In genomic region chr6:18503187-18503586, GRCh38 we compare ENCODE assay signal across 10 cellular contexts.
A peak's percentile ranks its signal among the peaks of the same experiment; 100 is the strongest.
DNase-seq lines count a peak whose midpoint lies in the region; ATAC-seq, FAIRE-seq and TF ChIP-seq lines count a peak whose summit lies in the region.
"Had no signal": no experiment of that assay in that cellular context is flagged by ENCODE, and none has a peak within 500 bp of the region (broad histone marks: within the 10 kb centered on the region; RNA-seq: fewer than 3 reads in every experiment).

No MANE protein-coding gene starts in this region.

- H3K36me3 ChIP-seq in BLaER1 treated with 17β-estradiol and CSF1 and Interleukin-3, amounts not matched to agents 10 nM and 100 nM, result no peaks in the 10 kb centered on the region
- H3K36me3 ChIP-seq in adipocyte (ENCODE audit: control insufficient read depth, insufficient read depth, low read length, severe bottlenecking) (no peaks in the 10 kb centered on the region), kidney (ENCODE audit: control insufficient read depth in 1 of 2, insufficient read depth in 2 of 2, low read length in 2 of 2) (no peaks in the 10 kb centered on the region), rectal smooth muscle tissue (ENCODE audit: control insufficient read depth, insufficient read depth, low read length) (no peaks in the 10 kb centered on the region)
- H3K36me3 ChIP-seq: vagina had no signal

- peaks cover 37% of the 10 kb centered on the region for H3K4me1 Mint-ChIP-seq in activated T-cell treated with anti-CD3 and anti-CD28 coated beads, Interleukin-2, amount 50 U/mL, for 72 hours (ENCODE audit: low read depth)

- no peak for FAIRE-seq in kidney (lab: Jason Lieb, UNC)

- peak overlapping the region in 5 of 11 experiments; percentile 33 to 77 (median 67); a peak in 7 of 22 replicates for H3K9ac ChIP-seq in BLaER1 treated with 17β-estradiol and CSF1 and Interleukin-3, amounts not matched to agents 10 nM and 100 nM
- H3K9ac ChIP-seq in adipocyte (ENCODE audit: low read length), result peak overlapping the region; percentile 84
- peak overlapping the region in 1 of 2 donors; percentile 20 for H3K9ac ChIP-seq in kidney (ENCODE audit: low read length in 2 of 2)
- H3K9ac ChIP-seq in rectal smooth muscle tissue (ENCODE audit: low read length), result no peak overlapping the region

- H3K27me3 ChIP-seq in BLaER1 treated with 17β-estradiol and CSF1 and Interleukin-3, amounts not matched to agents 10 nM and 100 nM, result no peaks in the 10 kb centered on the region
- no peaks in the 10 kb centered on the region for H3K27me3 ChIP-seq in adipocyte (replicated peaks; ENCODE audit: control insufficient read depth, insufficient read depth, low read length)
- H3K27me3 ChIP-seq in rectal smooth muscle tissue (ENCODE audit: control insufficient read depth, insufficient read depth, low read length), result no peaks in the 10 kb centered on the region
- H3K27me3 ChIP-seq: vagina had no signal

- DNase-seq in adipocyte (ENCODE audit: low read depth) (no peak), kidney (no peak), GM10266 (ENCODE audit: extremely low spot score) (no peak), SIG-M5 treated with dmso at 0.1 percent for 504 hours (lab: John Stamatoyannopoulos, UW; ENCODE audit: unreplicated experiment) (no peak)
- no peak for DNase-seq in activated T-cell treated with anti-CD3 and anti-CD28 coated beads, Interleukin-2, amount 50 U/mL, for 72 hours

- H3K4me2 ChIP-seq in BLaER1 treated with 17β-estradiol and CSF1 and Interleukin-3, amounts not matched to agents 10 nM and 100 nM, result peak overlapping the region in 9 of 11 experiments; percentile 39 to 93 (median 60); a peak in 14 of 22 replicates

- peak overlapping the region in 9 of 11 experiments; percentile 9 to 94 (median 77); a peak in 15 of 22 replicates for H3K27ac ChIP-seq in BLaER1 treated with 17β-estradiol and CSF1 and Interleukin-3, amounts not matched to agents 10 nM and 100 nM
- H3K27ac ChIP-seq in kidney (ENCODE audit: low read depth in 2 of 2, low read length in 2 of 2) (peak overlapping the region; percentile 22 to 26), rectal smooth muscle tissue (ENCODE audit: low read depth, low read length) (no peak overlapping the region)
- H3K27ac ChIP-seq: vagina had no signal

- peaks cover 46% of the 10 kb centered on the region for H3K27me3 Mint-ChIP-seq in activated T-cell treated with anti-CD3 and anti-CD28 coated beads, Interleukin-2, amount 50 U/mL, for 72 hours (ENCODE audit: low read depth)

- intact Hi-C loops in kidney (cut with DNase I), result no loop called here

- no peaks in the 10 kb centered on the region for H3K9me3 ChIP-seq in BLaER1 treated with 17β-estradiol and CSF1 and Interleukin-3, amounts not matched to agents 10 nM and 100 nM (replicated peaks in 1 of 11)
- H3K9me3 ChIP-seq in adipocyte (ENCODE audit: control insufficient read depth, low read length), result no peaks in the 10 kb centered on the region
- no peaks in the 10 kb centered on the region for H3K9me3 ChIP-seq in kidney (ENCODE audit: control insufficient read depth in 1 of 2, low read length in 2 of 2)
- H3K9me3 ChIP-seq: vagina had no signal

- peaks cover 4 to 67% (median 27%) of the 10 kb centered on the region in 10 experiments; a peak in 16 of 20 replicates for H3K4me1 ChIP-seq in BLaER1 treated with 17β-estradiol and CSF1 and Interleukin-3, amounts not matched to agents 10 nM and 100 nM
- peaks cover 33% of the 10 kb centered on the region for H3K4me1 ChIP-seq in adipocyte (ENCODE audit: control insufficient read depth, insufficient read depth, low read length)
- peaks cover 2 to 9% of the 10 kb centered on the region in 2 donors for H3K4me1 ChIP-seq in kidney (ENCODE audit: control insufficient read depth in 1 of 2, insufficient read depth in 1 of 2, low read depth in 1 of 2, low read length in 2 of 2)
- no peaks in the 10 kb centered on the region for H3K4me1 ChIP-seq in rectal smooth muscle tissue (ENCODE audit: control insufficient read depth, insufficient read depth, low read length)

- H3K4me3 ChIP-seq in BLaER1 treated with 17β-estradiol and CSF1 and Interleukin-3, amounts not matched to agents 10 nM and 100 nM, result no peak overlapping the region
- H3K4me3 ChIP-seq in adipocyte (ENCODE audit: low read length), result peak overlapping the region; percentile 79
- peak overlapping the region; percentile 32 to 56 for H3K4me3 ChIP-seq in kidney (ENCODE audit: low read length in 2 of 2)
- peak overlapping the region; percentile 17 for H3K4me3 ChIP-seq in rectal smooth muscle tissue (ENCODE audit: low read length)

- H4K20me1 ChIP-seq in BLaER1 treated with 17β-estradiol and CSF1 and Interleukin-3, amounts not matched to agents 10 nM and 100 nM, result no peaks in the 10 kb centered on the region

- no peaks in the 10 kb centered on the region for H3K9me3 Mint-ChIP-seq in activated T-cell treated with anti-CD3 and anti-CD28 coated beads, Interleukin-2, amount 50 U/mL, for 72 hours
- H3K9me3 Mint-ChIP-seq: activated CD4-positive, alpha-beta memory T cell treated with anti-CD3 and anti-CD28 coated beads for 36 hours had no signal

- TF ChIP-seq CTCF in kidney (IDR thresholded peaks at IDR 0.05; ENCODE audit: borderline replicate concordance, extremely low read depth, insufficient read depth), result no peak
- no peak for TF ChIP-seq CTCF in GM10266 (IDR thresholded peaks at IDR 0.05; ENCODE audit: control insufficient read depth, insufficient read depth, low read depth, missing control alignments)

- H3K4me3 Mint-ChIP-seq in activated T-cell treated with anti-CD3 and anti-CD28 coated beads, Interleukin-2, amount 50 U/mL, for 72 hours, result no peak overlapping the region
- H3K4me3 Mint-ChIP-seq: activated CD4-positive, alpha-beta memory T cell treated with anti-CD3 and anti-CD28 coated beads for 36 hours had no signal

- no peak overlapping the region for H3K27ac Mint-ChIP-seq in activated T-cell treated with anti-CD3 and anti-CD28 coated beads, Interleukin-2, amount 50 U/mL, for 72 hours
- H3K27ac Mint-ChIP-seq: activated CD4-positive, alpha-beta memory T cell treated with anti-CD3 and anti-CD28 coated beads for 36 hours had no signal

- peaks cover 0 to 3% of the 10 kb centered on the region in 2 donors for H3K36me3 Mint-ChIP-seq in activated T-cell treated with anti-CD3 and anti-CD28 coated beads, Interleukin-2, amount 50 U/mL, for 72 hours (ENCODE audit: insufficient read depth in 2 of 2)
- H3K36me3 Mint-ChIP-seq: activated CD4-positive, alpha-beta memory T cell treated with anti-CD3 and anti-CD28 coated beads for 36 hours had no signal

- ATAC-seq in HG03135 (IDR thresholded peaks at IDR 0.05; ENCODE audit: unreplicated experiment), result no peak
- no peak for ATAC-seq in activated T-cell treated with anti-CD3 and anti-CD28 coated beads, Interleukin-2, amount 50 U/mL, for 72 hours (replicated peaks in 1 of 2)

Comparison
In these comparisons a context has a peak if more than half of its experiments do, and no peak if none do; other contexts are left out.
1. H3K4me3 ChIP-seq: peak in adipocyte (single experiment), kidney (2 of 2) and rectal smooth muscle tissue (single experiment); none in BLaER1 treated with 17β-estradiol and CSF1 and Interleukin-3, amounts not matched to agents 10 nM and 100 nM (0 of 10).